Comparison of ENCODE assay signal across 11 cellular contexts in genomic region chr15:96337991-96338771, GRCh38. TPM values are rescaled to one million over a fixed set of nuclear protein-coding genes. Genes with fewer than 3 reads are reported as not detected.
DNase-seq lines count a peak whose midpoint lies in the region; ATAC-seq and TF ChIP-seq lines count a peak whose summit lies in the region.
"Had no signal": no experiment of that assay in that cellular context is flagged by ENCODE, and none has a peak within 500 bp of the region (broad histone marks: within the 10 kb centered on the region; RNA-seq: fewer than 3 reads in every experiment).

No MANE protein-coding gene starts in this region.

- TSS peak; percentile 17 for BruUV-seq in Calu3 (replicated peaks; lab: Mats Ljungman, UMichigan)

- in situ Hi-C loops in gastrocnemius medialis (cut with MboI; ENCODE audit: low sequenced_read_pairs in 4 of 4): loop anchor here in 2 of 4 donors (25.0 kb wide), 2 partner anchors 1076 to 1624 kb away; partner anchors contain the start of gene ARRDC4 (in 1 of the 2)

- CTCF ChIA-PET in Calu3 (lab: Charles Lee): interaction anchor here (0.6 to 9.8 kb wide), 6 partner anchors 9 to 1111 kb away, joined by 3 to 121 read pairs (median 4); partner anchors contain the start of gene NR2F2
- CTCF ChIA-PET in RWPE1 (lab: Yijun Ruan, JAX): interaction anchor here (0.6 kb wide), 1 partner anchor 374 kb away, joined by 6 read pairs; no protein-coding TSS in a partner anchor

- no peaks in the 10 kb centered on the region for H3K27me3 ChIP-seq in gastrocnemius medialis

- peaks cover 13 to 46% of the 10 kb centered on the region in 2 donors for H3K4me1 ChIP-seq in gastrocnemius medialis

- no peaks in the 10 kb centered on the region for H3K27me3 Mint-ChIP-seq in Calu3 (ENCODE audit: unreplicated experiment)

- peaks cover 0 to 6% of the 10 kb centered on the region in 2 donors for H3K36me3 ChIP-seq in gastrocnemius medialis

- H3K9me3 Mint-ChIP-seq in Calu3 (ENCODE audit: low read depth, unreplicated experiment): no peaks in the 10 kb centered on the region

- no peaks in the 10 kb centered on the region for H3K9me3 ChIP-seq in gastrocnemius medialis

- no peak for TF ChIP-seq POLR2A in gastrocnemius medialis (IDR thresholded peaks at IDR 0.05)

- H3K27ac Mint-ChIP-seq in Calu3 (ENCODE audit: unreplicated experiment): no peak overlapping the region
- H3K27ac Mint-ChIP-seq: naive B cell had no signal

- POLR2A ChIA-PET in RWPE1 (lab: Yijun Ruan, JAX; ENCODE audit: low non-redundant PET): no interaction called here

- no peak for DNase-seq in Calu3
- DNase-seq in RWPE1 (ENCODE audit: low spot score): no peak
- DNase-seq in fibroblast of the aortic adventitia (ENCODE audit: low read depth): peak; percentile 40
- no peak for DNase-seq in gastrocnemius medialis
- no peak for DNase-seq in activated T-cell treated with anti-CD3 and anti-CD28 coated beads, Interleukin-2, amount 50 U/mL, for 48 hours
- DNase-seq in head of caudate nucleus: no peak
- DNase-seq in stimulated activated CD4-positive, alpha-beta T cell treated with anti-CD3 and anti-CD28 coated beads, Interleukin-15, amount 100 ng/mL, for 24 hours: no peak
- DNase-seq: DMS53, naive B cell, SIG-M5 had no signal

- H3K4me3 ChIP-seq in fibroblast of the aortic adventitia (ENCODE audit: low read depth, low read length): peak overlapping the region; percentile 96
- peak overlapping the region; percentile 81 to 94 (median 84) for H3K4me3 ChIP-seq in gastrocnemius medialis

- H3K4me1 Mint-ChIP-seq in Calu3 (ENCODE audit: low read depth, unreplicated experiment): peaks cover 18% of the 10 kb centered on the region

- TF ChIP-seq CTCF in Calu3 (IDR thresholded peaks at IDR 0.05; ENCODE audit: unreplicated experiment): no peak
- no peak for TF ChIP-seq CTCF in RWPE1 (conservative IDR thresholded peaks at IDR 0.05; ENCODE audit: low read depth)
- TF ChIP-seq CTCF in fibroblast of the aortic adventitia (IDR thresholded peaks at IDR 0.05; ENCODE audit: insufficient read depth, low read length): no peak
- TF ChIP-seq CTCF in gastrocnemius medialis (IDR thresholded peaks at IDR 0.05 in 4 of 5, conservative IDR thresholded peaks at IDR 0.05 in 1 of 5): peak in 1 of 5 experiments; percentile 7

- peak overlapping the region; percentile 33; the same call in 1 of the 2 replicates for H3K27ac ChIP-seq in RWPE1
- peak overlapping the region; percentile 93 to 98 (median 95) for H3K27ac ChIP-seq in gastrocnemius medialis

- no peak for ATAC-seq in gastrocnemius medialis
- ATAC-seq in HG03045 (IDR thresholded peaks at IDR 0.05; ENCODE audit: unreplicated experiment): no peak

- peaks cover 100% of the 10 kb centered on the region for H3K36me3 Mint-ChIP-seq in Calu3 (ENCODE audit: insufficient read depth, unreplicated experiment)

- no peak overlapping the region for H3K4me3 Mint-ChIP-seq in Calu3 (ENCODE audit: low read depth, unreplicated experiment)
- H3K4me3 Mint-ChIP-seq: naive B cell had no signal

- intact Hi-C loops in Calu3 (cut with micrococcal nuclease; ENCODE audit: unreplicated experiment): loop anchor here (2.0 kb wide), 1 partner anchor 13 kb away; no protein-coding TSS in a partner anchor
- intact Hi-C loops in gastrocnemius medialis (cut with DNase I; ENCODE audit: low total_unique reads): loop anchor here (1.0 to 10.0 kb wide), 3 partner anchors 8 to 1627 kb away; partner anchors contain the start of genes ARRDC4 and NR2F2
- intact Hi-C loops in head of caudate nucleus (cut with DNase I): no loop called here

RNA-seq across cellular contexts. Expression of gene NR2F2, which starts 7.7 kb away (rescaled TPM):
- 158 and 167 TPM in 2 replicates for total RNA-seq in Calu3 (2022)
- total RNA-seq in fibroblast of the aortic adventitia (ENCODE audit: low replicate concordance): 15.5 and 20.2 TPM in 2 replicates
- total RNA-seq in gastrocnemius medialis: 10 to 100 TPM in 1 of 4 donors, 1 to 10 TPM in 3; 4.3 to 14.6 (median 9.3) TPM
